13 cellular contexts compared by ENCODE assay signal in genomic region chr5:178387856-178388190, GRCh38.
"Had no signal": no experiment of that assay in that cellular context is flagged by ENCODE, and none has a peak within 500 bp of the region (broad histone marks: within the 10 kb centered on the region; RNA-seq: fewer than 3 reads in every experiment).

No MANE protein-coding gene starts in this region.

- H3K9me3 ChIP-seq: ovary, transverse colon had no signal

- H3K27me3 ChIP-seq: ovary had no signal

- H3K4me1 ChIP-seq: transverse colon had no signal

- ATAC-seq: activated CD8-positive, alpha-beta T cell treated with anti-CD3 and anti-CD28 coated beads, Interleukin-2, amount 10 ng/mL, durations not matched to agents 7 days and 5 days; left colon; naive thymus-derived CD8-positive, alpha-beta T cell; stimulated activated memory B cell treated with anti-CD40 and anti-IgM and Interleukin-4, amounts not matched to agents 10 μg/mL and 1 μg/mL and 100 μg/mL, for 72 hours had no signal

- H3K4me3 ChIP-seq: ovary, transverse colon had no signal

- DNase-seq: activated CD4-positive, alpha-beta T cell treated with anti-CD3 and anti-CD28 coated beads, Interleukin-2, amount 10 ng/mL, durations not matched to agents 24 days and 14 days; activated CD4-positive, CD25-positive, alpha-beta regulatory T cell; activated CD8-positive, alpha-beta memory T cell treated with anti-CD3 and anti-CD28 coated beads, Interleukin-2, amount 50 U/mL, for 4 hours; activated CD8-positive, alpha-beta T cell treated with anti-CD3 and anti-CD28 coated beads, Interleukin-2, amount 10 ng/mL, durations not matched to agents 7 days and 5 days; activated naive CD8-positive, alpha-beta T cell treated with anti-CD3 and anti-CD28 coated beads, Interleukin-2, amount 10 ng/mL, durations not matched to agents 7 days and 5 days; activated T-cell treated with anti-CD3 and anti-CD28 coated beads, Interleukin-2, amount 50 U/mL, for 48 hours; substantia nigra had no signal

- H3K36me3 ChIP-seq: ovary, transverse colon had no signal

- H3K27ac ChIP-seq: epithelial cell of prostate, ovary, transverse colon had no signal
